In the genomic region with DNA sequence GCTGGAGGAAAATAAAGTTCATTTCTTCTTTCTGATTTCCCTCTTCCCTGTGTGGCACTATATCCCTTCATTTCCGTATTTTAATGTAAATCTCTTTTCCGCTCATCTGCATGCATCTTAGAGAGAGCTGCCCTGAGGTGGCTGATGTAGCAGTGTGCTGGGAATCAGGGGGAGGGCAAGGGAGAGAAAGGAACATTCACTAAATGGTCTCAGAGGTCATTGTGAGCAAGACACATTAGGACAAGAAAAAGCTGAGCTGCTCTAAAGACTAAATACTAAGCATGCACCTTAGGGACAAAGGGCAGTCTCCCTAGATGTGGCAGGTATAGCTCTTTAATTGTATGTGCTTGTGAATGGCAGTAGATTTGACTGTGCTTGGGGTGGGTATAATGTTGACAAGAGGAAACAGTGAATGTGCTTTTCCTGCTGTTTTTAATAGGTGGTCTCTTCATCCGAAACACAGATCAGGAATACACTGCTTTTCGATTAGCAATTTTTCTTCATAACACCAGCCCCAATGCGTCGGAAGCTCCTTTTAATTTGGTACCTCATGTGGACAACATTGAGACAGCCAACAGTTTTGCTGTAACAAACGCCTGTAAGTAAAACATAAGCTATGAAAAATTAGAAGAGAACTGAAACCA, we compare ENCODE assay signal across 16 cellular contexts. TPM values are rescaled to one million over a fixed set of nuclear protein-coding genes. Genes with fewer than 3 reads are reported as not detected.
DNase-seq lines count a peak whose midpoint lies in the region; ATAC-seq, FAIRE-seq and TF ChIP-seq lines count a peak whose summit lies in the region.
"Had no signal": no experiment of that assay in that cellular context is flagged by ENCODE, and none has a peak within 500 bp of the region (broad histone marks: within the 10 kb centered on the region; RNA-seq: fewer than 3 reads in every experiment).

No MANE protein-coding gene starts in this region.

- H3K4me3 Mint-ChIP-seq in mesothelial cell of epicardium: peak overlapping the region; percentile 80
- H3K4me3 Mint-ChIP-seq: activated naive CD8-positive, alpha-beta T cell treated with anti-CD3 and anti-CD28 coated beads, Interleukin-2, amount 10 ng/mL, durations not matched to agents 7 days and 5 days had no signal

- no peak overlapping the region for H3K27ac ChIP-seq in HUES6 (ENCODE audit: low read depth, low read length)
- no peak overlapping the region for H3K27ac ChIP-seq in gastrocnemius medialis
- H3K27ac ChIP-seq in body of pancreas: no peak overlapping the region
- H3K27ac ChIP-seq: gastroesophageal sphincter had no signal

- no peak for TF ChIP-seq POLR2A in gastrocnemius medialis (IDR thresholded peaks at IDR 0.05)
- no peak for TF ChIP-seq POLR2A in body of pancreas (IDR thresholded peaks at IDR 0.05)

- ATAC-seq in GM19328 (IDR thresholded peaks at IDR 0.05; ENCODE audit: unreplicated experiment) (no peak), gastrocnemius medialis (no peak), body of pancreas (no peak)
- ATAC-seq: gastroesophageal sphincter had no signal

- no peak overlapping the region for H3K9ac ChIP-seq in HUES6 (ENCODE audit: low read length)

- H3K27ac Mint-ChIP-seq in mesothelial cell of epicardium: peak overlapping the region; percentile 92
- H3K27ac Mint-ChIP-seq: activated naive CD8-positive, alpha-beta T cell treated with anti-CD3 and anti-CD28 coated beads, Interleukin-2, amount 10 ng/mL, durations not matched to agents 7 days and 5 days; CD14-positive monocyte had no signal

- H3K36me3 ChIP-seq in HUES6 (ENCODE audit: control insufficient read depth, insufficient read depth, low read length) (no peaks in the 10 kb centered on the region), bronchial epithelial cell (ENCODE audit: control insufficient read depth, insufficient read depth, low read length) (no peaks in the 10 kb centered on the region), gastrocnemius medialis (no peaks in the 10 kb centered on the region), body of pancreas (replicated peaks in 1 of 2; ENCODE audit: insufficient read depth in 1 of 2, low read depth in 2 of 2) (no peaks in the 10 kb centered on the region)
- H3K36me3 ChIP-seq: gastroesophageal sphincter had no signal

- intact Hi-C loops in gastrocnemius medialis (cut with DNase I; ENCODE audit: low total_unique reads) (no loop called here), body of pancreas (cut with DNase I) (no loop called here)

- peak in 8 of 14 donors; percentile 13 to 82 (median 35) for DNase-seq in C1 segment of cervical spinal cord (lab: John Stamatoyannopoulos, UW)
- DNase-seq in bronchial epithelial cell (ENCODE audit: low read depth): no peak
- DNase-seq in mesothelial cell of epicardium (ENCODE audit: low spot score in 2 of 2, unreplicated experiment in 2 of 2): no peak
- no peak for DNase-seq in gastrocnemius medialis
- DNase-seq in body of pancreas: no peak
- no peak for DNase-seq in DMS53 (lab: John Stamatoyannopoulos, UW)
- DNase-seq: activated naive CD8-positive, alpha-beta T cell treated with anti-CD3 and anti-CD28 coated beads, Interleukin-2, amount 10 ng/mL, durations not matched to agents 7 days and 5 days; GDM1; SIG-M5 had no signal

- FAIRE-seq in bronchial epithelial cell (lab: Jason Lieb, UNC): peak; percentile 43

- H3K4me1 ChIP-seq in HUES6 (ENCODE audit: control insufficient read depth, insufficient read depth, low read length): peaks cover 29% of the 10 kb centered on the region
- no peaks in the 10 kb centered on the region for H3K4me1 ChIP-seq in gastrocnemius medialis
- peaks cover 21% of the 10 kb centered on the region for H3K4me1 ChIP-seq in body of pancreas

- H3K4me1 Mint-ChIP-seq in mesothelial cell of epicardium: peaks cover 42% of the 10 kb centered on the region
- H3K4me1 Mint-ChIP-seq: activated naive CD8-positive, alpha-beta T cell treated with anti-CD3 and anti-CD28 coated beads, Interleukin-2, amount 10 ng/mL, durations not matched to agents 7 days and 5 days had no signal

- H3K27me3 ChIP-seq in HUES6 (ENCODE audit: control insufficient read depth, insufficient read depth, low read length) (peaks cover 52% of the 10 kb centered on the region), bronchial epithelial cell (ENCODE audit: control insufficient read depth, insufficient read depth, low read length) (peaks cover 18% of the 10 kb centered on the region), gastrocnemius medialis (peaks cover 21 to 26% (median 24%) of the 10 kb centered on the region in 3 donors), body of pancreas (peaks cover 0 to 32% of the 10 kb centered on the region in 2 donors)

- TF ChIP-seq CTCF in bronchial epithelial cell (IDR thresholded peaks at IDR 0.05; ENCODE audit: insufficient read depth, low read length, severe bottlenecking) (no peak), mesothelial cell of epicardium (IDR thresholded peaks at IDR 0.05; ENCODE audit: unreplicated experiment) (no peak), gastrocnemius medialis (IDR thresholded peaks at IDR 0.05 in 4 of 5, conservative IDR thresholded peaks at IDR 0.05 in 1 of 5) (no peak), body of pancreas (IDR thresholded peaks at IDR 0.05) (no peak)

- H3K36me3 Mint-ChIP-seq in mesothelial cell of epicardium: no peaks in the 10 kb centered on the region
- H3K36me3 Mint-ChIP-seq: activated naive CD8-positive, alpha-beta T cell treated with anti-CD3 and anti-CD28 coated beads, Interleukin-2, amount 10 ng/mL, durations not matched to agents 7 days and 5 days had no signal

- peaks cover 29% of the 10 kb centered on the region for H3K27me3 Mint-ChIP-seq in mesothelial cell of epicardium (ENCODE audit: low read depth)

- in situ Hi-C loops in gastrocnemius medialis (cut with MboI; ENCODE audit: low sequenced_read_pairs in 4 of 4): no loop called here

- H3K4me3 ChIP-seq in HUES6 (ENCODE audit: low read depth, low read length) (peak overlapping the region; percentile 92), bronchial epithelial cell (ENCODE audit: low read depth, low read length) (no peak overlapping the region), gastrocnemius medialis (no peak overlapping the region), body of pancreas (no peak overlapping the region)

- 39 to 55% methylated on average over 7 of the region's 7 CpGs for WGBS in body of pancreas, 2 donors

- no peaks in the 10 kb centered on the region for H3K9me3 ChIP-seq in HUES6 (ENCODE audit: control insufficient read depth, insufficient read depth, low read depth, low read length)
- no peaks in the 10 kb centered on the region for H3K9me3 ChIP-seq in gastrocnemius medialis
- H3K9me3 ChIP-seq in body of pancreas: no peaks in the 10 kb centered on the region
- H3K9me3 ChIP-seq: gastroesophageal sphincter had no signal

- no peaks in the 10 kb centered on the region for H3K9me3 Mint-ChIP-seq in mesothelial cell of epicardium
- H3K9me3 Mint-ChIP-seq: activated naive CD8-positive, alpha-beta T cell treated with anti-CD3 and anti-CD28 coated beads, Interleukin-2, amount 10 ng/mL, durations not matched to agents 7 days and 5 days had no signal

RNA-seq across cellular contexts. Expression of gene GRIA4, which starts 2.1 kb away (rescaled TPM):
- total RNA-seq in bronchial epithelial cell (under 0.01 TPM in 1 of 2 replicates, not detected in the other), mesothelial cell of epicardium (144 to 156 TPM (median 156 TPM) in 3 replicates), gastrocnemius medialis (not detected), body of pancreas (under 1 TPM in 1 of 2 donors, not detected in 1; 0.26 TPM)
- total RNA-seq: activated naive CD8-positive, alpha-beta T cell treated with anti-CD3 and anti-CD28 coated beads, Interleukin-2, amount 10 ng/mL, durations not matched to agents 7 days and 5 days; dermis microvascular lymphatic vessel endothelial cell; liver; omental fat pad had no signal

Comparison
In these comparisons a context has a peak if more than half of its experiments do, and no peak if none do; other contexts are left out.
1. DNase-seq: peak in C1 segment of cervical spinal cord (8 of 14); none in bronchial epithelial cell (single experiment), mesothelial cell of epicardium (0 of 2), gastrocnemius medialis (0 of 2), body of pancreas (0 of 4) and DMS53 (single experiment).
2. RNA of gene GRIA4, which starts 2.1 kb away (total RNA-seq): 144 to 156 TPM in mesothelial cell of epicardium; 0.26 TPM in body of pancreas, under 0.01 TPM in bronchial epithelial cell and not detected in gastrocnemius medialis; every median in the first group is over 100 times any median in the second.